ENCODE assay signal across 31 cellular contexts in the genomic region with DNA sequence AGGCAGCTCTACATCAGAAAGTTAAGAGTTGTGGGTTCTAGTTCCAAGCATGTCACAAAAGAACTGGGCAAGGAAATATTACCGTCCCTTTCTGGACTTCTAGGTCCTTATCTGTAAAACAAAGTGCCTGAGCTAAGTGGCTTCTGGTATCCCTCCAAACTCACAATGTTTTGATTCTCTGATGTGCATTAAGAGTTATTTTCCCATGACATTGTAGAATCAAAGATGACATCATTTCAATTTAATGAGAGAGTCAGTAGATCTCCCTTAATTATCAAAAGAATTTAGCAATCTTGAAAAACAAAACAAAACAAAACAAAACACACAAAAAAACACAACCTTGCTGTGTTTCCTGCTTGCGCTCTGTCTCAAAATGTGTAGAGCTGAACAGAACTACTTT.
"Had no signal": no experiment of that assay in that cellular context is flagged by ENCODE, and none has a peak within 500 bp of the region (broad histone marks: within the 10 kb centered on the region; RNA-seq: fewer than 3 reads in every experiment).

No MANE protein-coding gene starts in this region.

- H3K27me3 Mint-ChIP-seq: activated naive CD4-positive, alpha-beta T cell treated with anti-CD3 and anti-CD28 coated beads, Interleukin-2, amount 50 U/mL, for 24 hours had no signal

- DNase-seq: activated CD4-positive, alpha-beta T cell treated with anti-CD3 and anti-CD28 coated beads for 48 hours; activated CD4-positive, alpha-beta T cell treated with anti-CD3 and anti-CD28 coated beads, Interleukin-2, amount 50 U/mL, for 4 hours; activated CD4-positive, CD25-positive, alpha-beta regulatory T cell treated with anti-CD3 and anti-CD28 coated beads, Interleukin-2, amount 50 U/mL, for 72 hours; activated CD8-positive, alpha-beta memory T cell treated with anti-CD3 and anti-CD28 coated beads, Interleukin-2, amount 10 ng/mL, durations not matched to agents 7 days and 5 days; activated CD8-positive, alpha-beta T cell treated with anti-CD3 and anti-CD28 coated beads, Interleukin-2, amount 10 ng/mL, durations not matched to agents 7 days and 5 days; activated effector memory CD4-positive, alpha-beta T cell treated with Interleukin-2 at 50 U/mL for 16 hours; activated naive CD4-positive, alpha-beta T cell; activated T-cell treated with anti-CD3 and anti-CD28 coated beads, Interleukin-2, amount 50 U/mL, for 24 hours; aorta; body of pancreas; KG1; MV-4-11; NCI-H1092 treated with DMSO at 0.1 percent for 48 hours; NCI-H1417 treated with DMSO at 0.1 percent for 48 hours; NCI-H1694 treated with DMSO at 0.1 percent for 48 hours; NCI-H2029 treated with DMSO at 0.1 percent for 48 hours; NCI-H510A treated with DMSO at 0.1 percent for 48 hours; NCI-H69; NK-92 treated with Interleukin-12 subunit alpha and Interleukin-12 subunit beta, amount 100 ng/mL, for 24 hours; OCI-M1; RPMI8226; SW 1271 had no signal

- H3K4me3 ChIP-seq: body of pancreas, SK-N-MC had no signal

- H3K27me3 ChIP-seq: body of pancreas had no signal

- H3K27ac Mint-ChIP-seq: activated CD8-positive, alpha-beta memory T cell treated with anti-CD3 and anti-CD28 coated beads, Interleukin-2, amount 10 ng/mL, durations not matched to agents 7 days and 5 days; activated CD8-positive, alpha-beta T cell treated with anti-CD3 and anti-CD28 coated beads, Interleukin-2, amount 10 ng/mL, durations not matched to agents 7 days and 5 days; activated naive CD4-positive, alpha-beta T cell treated with anti-CD3 and anti-CD28 coated beads, Interleukin-2, amount 50 U/mL, for 24 hours; activated T-cell treated with anti-CD3 and anti-CD28 coated beads, Interleukin-2, amount 50 U/mL, for 24 hours; activated T-helper 1 cell treated with anti-CD3 and anti-CD28 coated beads, Interleukin-12 subunit alpha, Interleukin-12 subunit beta, Interleukin-2, Interleukin-4 antibody, amounts not matched to agents 30 ng/mL and 10 ng/mL and 1 ng/mL, durations not matched to agents 14 hours and 24 hours and 36 hours; T-helper 1 cell treated with Interleukin-12 subunit alpha and Interleukin-12 subunit beta and Interleukin-4 antibody, amounts not matched to agents 30 μg/mL and 1 μg/mL, for 36 hours; WTC11 had no signal

- H3K9me3 ChIP-seq: body of pancreas had no signal

- H3K9me3 Mint-ChIP-seq: activated naive CD4-positive, alpha-beta T cell treated with anti-CD3 and anti-CD28 coated beads, Interleukin-2, amount 50 U/mL, for 24 hours; activated T-cell treated with anti-CD3 and anti-CD28 coated beads, Interleukin-2, amount 50 U/mL, for 24 hours; activated T-helper 1 cell treated with anti-CD3 and anti-CD28 coated beads, Interleukin-12 subunit alpha, Interleukin-12 subunit beta, Interleukin-2, Interleukin-4 antibody, amounts not matched to agents 30 ng/mL and 10 ng/mL and 1 ng/mL, durations not matched to agents 14 hours and 24 hours and 36 hours; central memory CD8-positive, alpha-beta T cell; T-helper 1 cell treated with Interleukin-12 subunit alpha and Interleukin-12 subunit beta and Interleukin-4 antibody, amounts not matched to agents 30 μg/mL and 1 μg/mL, for 36 hours; WTC11 had no signal

- H3K27ac ChIP-seq: body of pancreas, SK-N-MC had no signal

- H3K4me1 Mint-ChIP-seq: activated CD8-positive, alpha-beta memory T cell treated with anti-CD3 and anti-CD28 coated beads, Interleukin-2, amount 10 ng/mL, durations not matched to agents 7 days and 5 days; activated naive CD4-positive, alpha-beta T cell treated with anti-CD3 and anti-CD28 coated beads, Interleukin-2, amount 50 U/mL, for 24 hours; central memory CD8-positive, alpha-beta T cell had no signal

- H3K4me1 ChIP-seq: body of pancreas had no signal

- FAIRE-seq: bronchial epithelial cell had no signal

- ATAC-seq: activated CD8-positive, alpha-beta memory T cell treated with anti-CD3 and anti-CD28 coated beads, Interleukin-2, amount 10 ng/mL, durations not matched to agents 7 days and 5 days; activated CD8-positive, alpha-beta T cell treated with anti-CD3 and anti-CD28 coated beads, Interleukin-2, amount 10 ng/mL, durations not matched to agents 7 days and 5 days; body of pancreas; Panc1; Right ventricle myocardium inferior; WTC11 had no signal

- H3K36me3 Mint-ChIP-seq: activated CD8-positive, alpha-beta memory T cell treated with anti-CD3 and anti-CD28 coated beads, Interleukin-2, amount 10 ng/mL, durations not matched to agents 7 days and 5 days; activated naive CD4-positive, alpha-beta T cell treated with anti-CD3 and anti-CD28 coated beads, Interleukin-2, amount 50 U/mL, for 24 hours; WTC11 had no signal

- H3K4me3 Mint-ChIP-seq: activated CD8-positive, alpha-beta memory T cell treated with anti-CD3 and anti-CD28 coated beads, Interleukin-2, amount 10 ng/mL, durations not matched to agents 7 days and 5 days; activated CD8-positive, alpha-beta T cell treated with anti-CD3 and anti-CD28 coated beads, Interleukin-2, amount 10 ng/mL, durations not matched to agents 7 days and 5 days; activated naive CD4-positive, alpha-beta T cell treated with anti-CD3 and anti-CD28 coated beads, Interleukin-2, amount 50 U/mL, for 24 hours; activated T-cell treated with anti-CD3 and anti-CD28 coated beads, Interleukin-2, amount 50 U/mL, for 24 hours; activated T-helper 1 cell treated with anti-CD3 and anti-CD28 coated beads, Interleukin-12 subunit alpha, Interleukin-12 subunit beta, Interleukin-2, Interleukin-4 antibody, amounts not matched to agents 30 ng/mL and 10 ng/mL and 1 ng/mL, durations not matched to agents 14 hours and 24 hours and 36 hours; central memory CD8-positive, alpha-beta T cell; T-helper 1 cell treated with Interleukin-12 subunit alpha and Interleukin-12 subunit beta and Interleukin-4 antibody, amounts not matched to agents 30 μg/mL and 1 μg/mL, for 36 hours; WTC11 had no signal
